Comparison of ENCODE assay signal across 10 cellular contexts in genomic region chr9:82865524-82865923, GRCh38.
"Had no signal": no experiment of that assay in that cellular context is flagged by ENCODE, and none has a peak within 500 bp of the region (broad histone marks: within the 10 kb centered on the region; RNA-seq: fewer than 3 reads in every experiment).

No MANE protein-coding gene starts in this region.

- DNase-seq: GOT3, H7, H9, HCEC 1CT, HFFc6 had no signal

- H3K4me2 ChIP-seq: GM23338 had no signal

- ATAC-seq: GM23338, HCT116 had no signal

- H3K4me3 ChIP-seq: GM23338, HAP-1 had no signal

- H2AFZ ChIP-seq: GM23338 had no signal

- H3K36me3 ChIP-seq: HAP-1 had no signal

- H3K4me1 ChIP-seq: HAP-1 had no signal

- FAIRE-seq: H1, H54 had no signal

- H3K9me3 ChIP-seq: HAP-1 had no signal
